ENCODE assay signal across 31 cellular contexts in the genomic region with DNA sequence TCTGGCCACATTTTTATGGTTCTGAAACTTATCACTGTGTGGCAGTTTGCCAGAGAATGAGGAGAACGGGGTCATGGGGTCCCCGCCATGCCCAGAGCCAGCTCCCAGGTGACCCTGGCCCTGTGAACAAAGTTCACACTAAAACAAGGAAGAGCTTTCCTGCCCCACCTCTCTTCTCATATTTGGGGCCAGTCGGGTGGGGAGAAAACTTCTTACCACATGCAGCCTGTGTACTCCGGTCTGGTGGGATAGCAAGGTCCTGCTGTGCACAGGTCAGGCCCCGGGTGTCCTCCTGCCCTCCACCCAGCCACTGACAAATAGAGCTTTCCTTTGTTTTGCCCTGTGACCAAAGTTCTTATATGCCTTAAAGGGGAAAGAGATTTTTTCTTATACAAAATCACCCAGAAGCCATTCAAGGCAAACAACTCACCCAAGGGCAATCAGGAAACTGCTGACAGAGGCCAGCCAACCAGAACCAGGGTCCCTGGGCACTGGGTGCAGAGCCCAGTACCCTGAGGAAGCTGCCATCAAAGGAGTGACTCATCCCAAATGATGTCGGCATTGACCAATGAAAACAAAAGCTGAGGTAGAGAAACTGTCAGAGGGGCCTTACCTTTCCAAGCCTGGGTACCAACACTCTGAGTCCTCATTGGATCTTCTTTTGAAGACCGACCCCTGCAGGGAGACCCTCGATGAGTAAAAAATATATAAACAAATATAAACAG.
DNase-seq lines count a peak whose midpoint lies in the region; ATAC-seq lines count a peak whose summit lies in the region.
"Had no signal": no experiment of that assay in that cellular context is flagged by ENCODE, and none has a peak within 500 bp of the region (broad histone marks: within the 10 kb centered on the region; RNA-seq: fewer than 3 reads in every experiment).

No MANE protein-coding gene starts in this region.

- DNase-seq in DMS53 (lab: John Stamatoyannopoulos, UW) (peak; percentile 24), DMS53 treated with DMSO at 0.1 percent for 48 hours (lab: John Stamatoyannopoulos, UW; ENCODE audit: unreplicated experiment) (no peak), EL (peak; percentile 5), RPMI8226 (peak; percentile 33), glomerular visceral epithelial cell (ENCODE audit: extremely low spot score) (peak; percentile 7), T-helper 9 cell (no peak)
- DNase-seq: 8988T; activated CD4-positive, alpha-beta T cell treated with anti-CD3 and anti-CD28 coated beads, Interleukin-2, amount 10 ng/mL, durations not matched to agents 24 days and 14 days; activated gamma-delta T cell; activated naive CD8-positive, alpha-beta T cell treated with anti-CD3 and anti-CD28 coated beads, Interleukin-2, amount 10 ng/mL, durations not matched to agents 7 days and 5 days; activated T-cell treated with anti-CD3 and anti-CD28 coated beads, Interleukin-2, amount 50 U/mL, for 24 hours; CD4-positive, CD25-positive, alpha-beta regulatory T cell; effector CD4-positive, alpha-beta T cell; head of caudate nucleus; KBM-7; left ventricle myocardium inferior; NCI-H1417 treated with DMSO at 0.1 percent for 48 hours; NCI-H2029 treated with DMSO at 0.1 percent for 48 hours; NCI-H2227 treated with DMSO at 0.1 percent for 48 hours; NCI-H526; PC-9; stimulated activated CD4-positive, alpha-beta T cell treated with anti-CD3 and anti-CD28 coated beads, Interleukin-1b, Interleukin-23, amount 100 ng/mL, for 48 hours; stimulated activated naive CD4-positive, alpha-beta T cell treated with Interleukin-2 at 50 U/mL for 16 hours; T-helper 17 cell; uterus; WERI-Rb-1 had no signal

- ATAC-seq in GM21576 (IDR thresholded peaks at IDR 0.05; ENCODE audit: unreplicated experiment) (no peak), GM18909 (IDR thresholded peaks at IDR 0.05; ENCODE audit: poor library complexity, unreplicated experiment) (no peak)
- ATAC-seq: GM23338, Right ventricle myocardium inferior, SK-N-SH treated with all-trans-retinoic acid at 6 μM for 48 hours, T-helper 17 cell had no signal

Comparison
In these comparisons a context has a peak if more than half of its experiments do, and no peak if none do; other contexts are left out.
1. DNase-seq: peak in DMS53 (single experiment), EL (single experiment), RPMI8226 (single experiment) and glomerular visceral epithelial cell (single experiment); none in DMS53 treated with DMSO at 0.1 percent for 48 hours (single experiment) and T-helper 9 cell (single experiment).